ENCODE assay signal across 18 cellular contexts in genomic region chr13:67880916-67881315, GRCh38.
A peak's percentile ranks its signal among the peaks of the same experiment; 100 is the strongest.
DNase-seq lines count a peak whose midpoint lies in the region; FAIRE-seq lines count a peak whose summit lies in the region.
"Had no signal": no experiment of that assay in that cellular context is flagged by ENCODE, and none has a peak within 500 bp of the region (broad histone marks: within the 10 kb centered on the region; RNA-seq: fewer than 3 reads in every experiment).

No MANE protein-coding gene starts in this region.

- H3K36me3 Mint-ChIP-seq in activated naive CD4-positive, alpha-beta T cell treated with anti-CD3 and anti-CD28 coated beads for 36 hours (ENCODE audit: low read depth): no peaks in the 10 kb centered on the region

- H3K4me3 Mint-ChIP-seq in activated naive CD4-positive, alpha-beta T cell treated with anti-CD3 and anti-CD28 coated beads for 36 hours: no peak overlapping the region
- H3K4me3 Mint-ChIP-seq: B cell; CD4-positive, alpha-beta T cell; HFFc6 had no signal

- no peaks in the 10 kb centered on the region for H3K27me3 ChIP-seq in adipocyte (replicated peaks; ENCODE audit: control insufficient read depth, insufficient read depth, low read length)

- intact Hi-C loops in activated naive CD4-positive, alpha-beta T cell treated with anti-CD3 and anti-CD28 coated beads for 36 hours (cut with micrococcal nuclease): no loop called here

- H3K4me3 ChIP-seq in adipocyte (ENCODE audit: low read length) (no peak overlapping the region), skeletal muscle cell (ENCODE audit: low read depth, low read length) (no peak overlapping the region)

- FAIRE-seq in GM19239 (lab: Jason Lieb, UNC): no peak
- FAIRE-seq: GM12892 had no signal

- no peak overlapping the region for H3K27ac Mint-ChIP-seq in activated naive CD4-positive, alpha-beta T cell treated with anti-CD3 and anti-CD28 coated beads for 36 hours
- H3K27ac Mint-ChIP-seq: B cell; CD4-positive, alpha-beta T cell; HFFc6 had no signal

- H3K9me3 Mint-ChIP-seq in activated naive CD4-positive, alpha-beta T cell treated with anti-CD3 and anti-CD28 coated beads for 36 hours: no peaks in the 10 kb centered on the region
- H3K9me3 Mint-ChIP-seq: CD4-positive, alpha-beta T cell had no signal

- no peaks in the 10 kb centered on the region for H3K27me3 Mint-ChIP-seq in activated naive CD4-positive, alpha-beta T cell treated with anti-CD3 and anti-CD28 coated beads for 36 hours (ENCODE audit: low read depth)
- H3K27me3 Mint-ChIP-seq: B cell; CD4-positive, alpha-beta T cell had no signal

- DNase-seq in HPDE6-E6E7 (ENCODE audit: extremely low spot score) (peak; percentile 36), adipocyte (ENCODE audit: low read depth) (peak; percentile 51), fibroblast of peridontal ligament (ENCODE audit: extremely low read depth) (peak; percentile 44), skeletal muscle cell (ENCODE audit: low read depth) (peak; percentile 16), GM19239 (ENCODE audit: insufficient read length, low spot score) (no peak)
- DNase-seq in activated naive CD4-positive, alpha-beta T cell treated with anti-CD3 and anti-CD28 coated beads for 36 hours: no peak
- DNase-seq in activated CD4-positive, alpha-beta T cell treated with anti-CD3 and anti-CD28 coated beads for 4 hours: no peak
- DNase-seq: Calu3; CD4-positive, alpha-beta T cell; GOT3; HFFc6; Kasumi-1; NCI-H1436; NCI-H2029 treated with DMSO at 0.1 percent for 48 hours; NCI-H510A; SHP77 treated with DMSO at 0.1 percent for 48 hours had no signal

- CTCF ChIA-PET in activated naive CD4-positive, alpha-beta T cell treated with anti-CD3 and anti-CD28 coated beads for 36 hours (lab: Charles Lee): no interaction called here

- peaks cover 7% of the 10 kb centered on the region for H3K4me1 ChIP-seq in adipocyte (ENCODE audit: control insufficient read depth, insufficient read depth, low read length)

- H3K9me3 ChIP-seq in adipocyte (ENCODE audit: control insufficient read depth, low read length): no peaks in the 10 kb centered on the region

- no peaks in the 10 kb centered on the region for H3K36me3 ChIP-seq in adipocyte (ENCODE audit: control insufficient read depth, insufficient read depth, low read length, severe bottlenecking)

- no peak overlapping the region for H3K9ac ChIP-seq in adipocyte (ENCODE audit: low read length)

- no peaks in the 10 kb centered on the region for H3K4me1 Mint-ChIP-seq in activated naive CD4-positive, alpha-beta T cell treated with anti-CD3 and anti-CD28 coated beads for 36 hours (ENCODE audit: low read depth)
- H3K4me1 Mint-ChIP-seq: B cell had no signal

Comparison
In these comparisons a context has a peak if more than half of its experiments do, and no peak if none do; other contexts are left out.
1. DNase-seq: peak in HPDE6-E6E7 (single experiment), adipocyte (single experiment), fibroblast of peridontal ligament (single experiment) and skeletal muscle cell (single experiment); none in activated naive CD4-positive, alpha-beta T cell treated with anti-CD3 and anti-CD28 coated beads for 36 hours (single experiment), GM19239 (single experiment) and activated CD4-positive, alpha-beta T cell treated with anti-CD3 and anti-CD28 coated beads for 4 hours (0 of 2).